In genomic region chr20:56391037-56391436, GRCh38 we compare ENCODE assay signal across 8 cellular contexts. TPM values are rescaled to one million over a fixed set of nuclear protein-coding genes. Genes with fewer than 3 reads are reported as not detected.
DNase-seq lines count a peak whose midpoint lies in the region; ATAC-seq and TF ChIP-seq lines count a peak whose summit lies in the region.

No MANE protein-coding gene starts in this region.

- H3K9me3 ChIP-seq in HUES48 (ENCODE audit: control insufficient read depth, insufficient read depth, low read length) (no peaks in the 10 kb centered on the region), mesenchymal stem cell (ENCODE audit: control insufficient read depth, low read length) (no peaks in the 10 kb centered on the region)

- no peak overlapping the region for H4K8ac ChIP-seq in mesenchymal stem cell (ENCODE audit: low read length)

- DNase-seq in AG09309 (ENCODE audit: low read depth) = no peak
- no peak for DNase-seq in astrocyte of the spinal cord (ENCODE audit: low read depth, low spot score)
- DNase-seq in mesenchymal stem cell = no peak
- no peak for DNase-seq in T-cell
- DNase-seq in EL = no peak
- DNase-seq in T-helper 2 cell treated with Interferon-gamma antibody and Interleukin-4, amounts not matched to agents 5 μg/mL and 100 μg/mL, for 36 hours (ENCODE audit: low spot score) = no peak

- no peak overlapping the region for H2BK5ac ChIP-seq in mesenchymal stem cell (ENCODE audit: low read depth, low read length, poor library complexity, severe bottlenecking)

- no peaks in the 10 kb centered on the region for H3K9me3 Mint-ChIP-seq in T-cell
- H3K9me3 Mint-ChIP-seq in T-helper 2 cell treated with Interferon-gamma antibody and Interleukin-4, amounts not matched to agents 5 μg/mL and 100 μg/mL, for 36 hours = no peaks in the 10 kb centered on the region

- H3K36me3 ChIP-seq in HUES48 (ENCODE audit: control insufficient read depth, insufficient read depth, low read length) = peaks cover 59% of the 10 kb centered on the region
- peaks cover 16 to 31% of the 10 kb centered on the region in 2 experiments for H3K36me3 ChIP-seq in mesenchymal stem cell (ENCODE audit: control insufficient read depth in 1 of 2, insufficient read depth in 2 of 2, low read depth in 1 of 2, low read length in 2 of 2)

- H3K9ac ChIP-seq in HUES48 (ENCODE audit: low read depth, low read length) (peak overlapping the region; percentile 82), mesenchymal stem cell (ENCODE audit: low read length) (peak overlapping the region; percentile 97)

- H3K14ac ChIP-seq in mesenchymal stem cell (ENCODE audit: low read length in 2 of 2) = no peak overlapping the region

- no peak overlapping the region for H2BK120ac ChIP-seq in mesenchymal stem cell (ENCODE audit: low read depth, low read length)

- CTCF ChIA-PET in T-cell (lab: Charles Lee) = interaction anchor here in 1 of 2 donors (2.2 kb wide), 1 partner anchor 21 kb away, joined by 7 read pairs; the partner anchor contains the start of gene CASS4

- H3K4me3 ChIP-seq in AG09309 (ENCODE audit: control insufficient read depth, low read depth, low read length) (peak overlapping the region; percentile 89), HUES48 (ENCODE audit: low read depth, low read length) (peak overlapping the region; percentile 87), astrocyte of the spinal cord (ENCODE audit: low read depth, low read length) (peak overlapping the region; percentile 92), mesenchymal stem cell (ENCODE audit: insufficient read depth in 1 of 2, low read depth in 1 of 2, low read length in 2 of 2) (peak overlapping the region in 1 of 2 experiments; percentile 96)

- peaks cover 26% of the 10 kb centered on the region for H3K79me1 ChIP-seq in mesenchymal stem cell (replicated peaks; ENCODE audit: low read length, poor library complexity, severe bottlenecking)

- no peak overlapping the region for H3K4me3 Mint-ChIP-seq in T-cell
- no peak overlapping the region for H3K4me3 Mint-ChIP-seq in T-helper 2 cell treated with Interferon-gamma antibody and Interleukin-4, amounts not matched to agents 5 μg/mL and 100 μg/mL, for 36 hours

- ATAC-seq in HG02678 (IDR thresholded peaks at IDR 0.05; ENCODE audit: unreplicated experiment) (no peak), T-cell (replicated peaks in 1 of 4) (no peak)

- TF ChIP-seq CTCF in AG09309 (IDR thresholded peaks at IDR 0.05; ENCODE audit: control insufficient read depth, insufficient read depth, low read depth, low read length, missing control alignments) = no peak
- TF ChIP-seq CTCF in astrocyte of the spinal cord (IDR thresholded peaks at IDR 0.05; ENCODE audit: low read depth, low read length) = no peak

- H3K4me1 ChIP-seq in HUES48 (ENCODE audit: control insufficient read depth, insufficient read depth, low read length) (peaks cover 10% of the 10 kb centered on the region), mesenchymal stem cell (ENCODE audit: control insufficient read depth, insufficient read depth, low read depth, low read length) (peaks cover 3% of the 10 kb centered on the region)

- H4K91ac ChIP-seq in mesenchymal stem cell (ENCODE audit: low read length) = no peak overlapping the region

- POLR2A ChIA-PET in T-cell (lab: Charles Lee) = no interaction called here

- H3K4me2 ChIP-seq in mesenchymal stem cell (ENCODE audit: low read length, poor library complexity, severe bottlenecking) = peak overlapping the region; percentile 84

- in situ Hi-C loops in astrocyte of the spinal cord (cut with HindIII; ENCODE audit: low sequenced_read_pairs) = no loop called here

- no peak overlapping the region for H2BK12ac ChIP-seq in mesenchymal stem cell (ENCODE audit: low read length in 2 of 2)

- no peak overlapping the region for H2AK5ac ChIP-seq in mesenchymal stem cell (ENCODE audit: low read length, severe bottlenecking)

- no peaks in the 10 kb centered on the region for H3K27me3 ChIP-seq in HUES48 (ENCODE audit: control insufficient read depth, insufficient read depth, low read length)
- H3K27me3 ChIP-seq in mesenchymal stem cell (ENCODE audit: control insufficient read depth in 1 of 2, insufficient read depth in 1 of 2, low read length in 2 of 2) = no peaks in the 10 kb centered on the region

- H3K27me3 Mint-ChIP-seq in T-cell = no peaks in the 10 kb centered on the region
- H3K27me3 Mint-ChIP-seq in T-helper 2 cell treated with Interferon-gamma antibody and Interleukin-4, amounts not matched to agents 5 μg/mL and 100 μg/mL, for 36 hours (ENCODE audit: low read depth) = no peaks in the 10 kb centered on the region

- no peak overlapping the region for H2BK15ac ChIP-seq in mesenchymal stem cell (ENCODE audit: low read depth, poor library complexity, severe bottlenecking)

- peak overlapping the region in 1 of 2 donors; percentile 2 for H3K27ac Mint-ChIP-seq in T-cell
- no peak overlapping the region for H3K27ac Mint-ChIP-seq in T-helper 2 cell treated with Interferon-gamma antibody and Interleukin-4, amounts not matched to agents 5 μg/mL and 100 μg/mL, for 36 hours

- peaks cover 11% of the 10 kb centered on the region for H3K36me3 Mint-ChIP-seq in T-cell
- H3K36me3 Mint-ChIP-seq in T-helper 2 cell treated with Interferon-gamma antibody and Interleukin-4, amounts not matched to agents 5 μg/mL and 100 μg/mL, for 36 hours (ENCODE audit: low read depth) = peaks cover 58% of the 10 kb centered on the region

- no peak overlapping the region for H3K27ac ChIP-seq in HUES48 (ENCODE audit: low read depth, low read length)
- H3K27ac ChIP-seq in mesenchymal stem cell (ENCODE audit: low read length, poor library complexity, severe bottlenecking) = no peak overlapping the region

- 21% methylated on average over 10 of the region's 10 CpGs for WGBS in mesenchymal stem cell

- H3K4ac ChIP-seq in mesenchymal stem cell (ENCODE audit: low read depth in 1 of 2, low read length in 2 of 2) = no peak overlapping the region

- H3K18ac ChIP-seq in mesenchymal stem cell (ENCODE audit: low read depth in 1 of 2, low read length in 2 of 2) = no peak overlapping the region

- no peak overlapping the region for H3K23ac ChIP-seq in mesenchymal stem cell (ENCODE audit: low read length in 2 of 2)

- H2AFZ ChIP-seq in mesenchymal stem cell (ENCODE audit: low read depth, low read length) = no peak overlapping the region

- peaks cover 19 to 27% (median 26%) of the 10 kb centered on the region in 3 donors for H3K4me1 Mint-ChIP-seq in T-cell
- peaks cover 39% of the 10 kb centered on the region for H3K4me1 Mint-ChIP-seq in T-helper 2 cell treated with Interferon-gamma antibody and Interleukin-4, amounts not matched to agents 5 μg/mL and 100 μg/mL, for 36 hours (ENCODE audit: low read depth)

RNA-seq across cellular contexts. Expression of gene AURKA, which starts 1.0 kb away (rescaled TPM):
- polyA plus RNA-seq in mesenchymal stem cell (2013, experiment 1 of 2) = 13.9 TPM
- polyA plus RNA-seq in mesenchymal stem cell (2013, experiment 2 of 2) = 13.9 TPM
- 1 to 10 TPM; 1.3 to 2.3 (median 2.0) TPM for total RNA-seq in T-cell

RNA-seq across cellular contexts. Expression of gene CSTF1, which starts 1.4 kb away (rescaled TPM):
- polyA plus RNA-seq in mesenchymal stem cell (2013, experiment 1 of 2) = 22.0 TPM
- 21.8 TPM for polyA plus RNA-seq in mesenchymal stem cell (2013, experiment 2 of 2)
- total RNA-seq in T-cell = 10 to 100 TPM; 17.3 to 47.7 (median 41.9) TPM

RNA-seq across cellular contexts. Expression of gene CASS4, which starts 21.0 kb away (rescaled TPM):
- 0.14 TPM for polyA plus RNA-seq in mesenchymal stem cell (2013, experiment 1 of 2)
- polyA plus RNA-seq in mesenchymal stem cell (2013, experiment 2 of 2) = 0.19 TPM
- total RNA-seq in T-cell = 10 to 100 TPM in 3 of 5 donors, 1 to 10 TPM in 2; 8.0 to 13.8 (median 11.2) TPM

RNA-seq across cellular contexts. Expression of gene FAM210B, which starts 32.3 kb away (rescaled TPM):
- 30.8 TPM for polyA plus RNA-seq in mesenchymal stem cell (2013, experiment 1 of 2)
- polyA plus RNA-seq in mesenchymal stem cell (2013, experiment 2 of 2) = 31.8 TPM
- 10 to 100 TPM; 17.2 to 23.9 (median 20.4) TPM for total RNA-seq in T-cell
